In the genomic region with DNA sequence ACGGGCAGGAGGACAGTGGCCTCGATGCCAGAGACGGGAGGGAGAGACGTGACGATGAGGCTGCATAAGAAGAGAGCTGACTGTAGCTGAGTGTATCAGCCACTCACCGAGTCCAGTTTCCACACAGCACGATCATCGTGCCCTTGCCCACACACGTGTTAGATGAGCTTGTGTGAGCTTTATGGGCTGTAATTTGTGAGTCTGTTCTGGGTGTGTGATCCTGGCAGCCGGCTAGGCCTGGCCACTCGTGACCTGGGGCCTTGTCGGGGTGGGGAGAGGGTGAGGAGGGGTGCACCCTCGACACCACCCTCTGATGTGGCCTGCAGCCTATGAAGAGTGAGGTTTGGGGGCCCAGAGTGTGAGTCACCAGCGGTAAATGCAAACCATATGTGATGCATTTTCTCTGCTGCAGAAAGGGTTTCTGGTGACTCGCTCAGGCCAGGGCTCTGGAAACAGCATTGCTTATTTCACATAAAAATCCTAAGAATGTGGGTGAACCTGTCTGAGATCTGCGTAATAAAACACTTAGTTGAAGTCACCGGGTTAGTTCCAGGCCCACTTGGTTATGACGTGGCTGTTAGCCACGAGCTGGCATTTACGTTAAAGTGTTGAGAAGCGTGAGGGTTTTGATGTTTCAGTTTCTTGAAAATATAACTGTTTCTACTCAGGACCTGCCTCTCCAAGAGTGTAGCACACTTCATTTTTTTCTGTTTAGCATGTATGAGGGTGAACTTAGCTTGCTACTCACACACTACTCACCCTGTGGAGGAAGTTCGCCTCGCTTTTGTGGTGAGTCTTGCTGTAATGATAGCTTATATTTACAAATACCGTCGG, we compare ENCODE assay signal across 8 cellular contexts. TPM values are rescaled to one million over a fixed set of nuclear protein-coding genes. Genes with fewer than 3 reads are reported as not detected.
DNase-seq lines count a peak whose midpoint lies in the region; ATAC-seq, FAIRE-seq and TF ChIP-seq lines count a peak whose summit lies in the region.

No MANE protein-coding gene starts in this region.

- peaks cover 41% of the 10 kb centered on the region for H3K4me1 ChIP-seq in body of pancreas

- intact Hi-C loops in body of pancreas (cut with DNase I): no loop called here

- DNase-seq in SKM-1 (lab: John Stamatoyannopoulos, UW; ENCODE audit: unreplicated experiment): peak; percentile 17
- peak in 1 of 4 donors; percentile 53 for DNase-seq in body of pancreas
- DNase-seq in kidney tubule cell (ENCODE audit: low spot score): peak; percentile 85
- peak; percentile 81 for DNase-seq in stimulated activated CD8-positive, alpha-beta memory T cell treated with anti-CD3 and anti-CD28 coated beads, Interleukin-4, amount 100 ng/mL, for 48 hours
- DNase-seq in NCI-H2029 treated with DMSO at 0.1 percent for 48 hours (lab: John Stamatoyannopoulos, UW): no peak
- DNase-seq in GM12891 (ENCODE audit: insufficient read length, low spot score): no peak

- FAIRE-seq in G401.6 (lab: Jason Lieb, UNC) (peak; percentile 52), GM12891 (lab: Jason Lieb, UNC) (no peak)

- H3K36me3 ChIP-seq in body of pancreas (replicated peaks in 1 of 2; ENCODE audit: insufficient read depth in 1 of 2, low read depth in 2 of 2): no peaks in the 10 kb centered on the region

- no peak for ATAC-seq in body of pancreas
- ATAC-seq in GM18858 (IDR thresholded peaks at IDR 0.05; ENCODE audit: unreplicated experiment): no peak

- no peaks in the 10 kb centered on the region for H3K9me3 ChIP-seq in body of pancreas

- no peak for TF ChIP-seq CTCF in body of pancreas (IDR thresholded peaks at IDR 0.05)

- WGBS in body of pancreas, 2 donors: 56 to 67% methylated on average over 20 to 25 of the region's 25 CpGs

- no peak for TF ChIP-seq POLR2A in body of pancreas (IDR thresholded peaks at IDR 0.05)
- TF ChIP-seq POLR2A in GM12891 (IDR thresholded peaks at IDR 0.05; ENCODE audit: low read depth, low read length): no peak

- H3K4me3 ChIP-seq in body of pancreas: no peak overlapping the region

- H3K27me3 ChIP-seq in body of pancreas: no peaks in the 10 kb centered on the region

- H3K27ac ChIP-seq in body of pancreas: peak overlapping the region; percentile 50 to 76 (median 62)

TF ChIP-seq in GM12891, 5 proteins besides CTCF, POLR2A, EP300 and RAD21:
- TF ChIP-seq POU2F2 (IDR thresholded peaks at IDR 0.05; ENCODE audit: low read depth, low read length) (no peak), POLR2AphosphoS5 (IDR thresholded peaks at IDR 0.05; ENCODE audit: low read depth, low read length) (no peak), SPI1 (IDR thresholded peaks at IDR 0.05; ENCODE audit: low read depth, low read length) (no peak), PAX5 (IDR thresholded peaks at IDR 0.05; ENCODE audit: insufficient read depth, low read length, severe bottlenecking) (no peak), TAF1 (IDR thresholded peaks at IDR 0.05; ENCODE audit: low read depth, low read length) (no peak)

RNA-seq across cellular contexts. Expression of a gene that starts 4.2 kb away (rescaled TPM):
- total RNA-seq in body of pancreas: 10 to 100 TPM; 21.3 to 26.4 TPM
- polyA plus RNA-seq in GM12891 (2012; ENCODE audit: low read depth, missing spikeins): 6.0 TPM

Comparison
In these comparisons a context has a peak if more than half of its experiments do, and no peak if none do; other contexts are left out.
1. DNase-seq: peak in SKM-1 (single experiment), kidney tubule cell (single experiment) and stimulated activated CD8-positive, alpha-beta memory T cell treated with anti-CD3 and anti-CD28 coated beads, Interleukin-4, amount 100 ng/mL, for 48 hours (single experiment); none in NCI-H2029 treated with DMSO at 0.1 percent for 48 hours (single experiment) and GM12891 (single experiment).